1 cellular context compared by ENCODE assay signal in the genomic region with DNA sequence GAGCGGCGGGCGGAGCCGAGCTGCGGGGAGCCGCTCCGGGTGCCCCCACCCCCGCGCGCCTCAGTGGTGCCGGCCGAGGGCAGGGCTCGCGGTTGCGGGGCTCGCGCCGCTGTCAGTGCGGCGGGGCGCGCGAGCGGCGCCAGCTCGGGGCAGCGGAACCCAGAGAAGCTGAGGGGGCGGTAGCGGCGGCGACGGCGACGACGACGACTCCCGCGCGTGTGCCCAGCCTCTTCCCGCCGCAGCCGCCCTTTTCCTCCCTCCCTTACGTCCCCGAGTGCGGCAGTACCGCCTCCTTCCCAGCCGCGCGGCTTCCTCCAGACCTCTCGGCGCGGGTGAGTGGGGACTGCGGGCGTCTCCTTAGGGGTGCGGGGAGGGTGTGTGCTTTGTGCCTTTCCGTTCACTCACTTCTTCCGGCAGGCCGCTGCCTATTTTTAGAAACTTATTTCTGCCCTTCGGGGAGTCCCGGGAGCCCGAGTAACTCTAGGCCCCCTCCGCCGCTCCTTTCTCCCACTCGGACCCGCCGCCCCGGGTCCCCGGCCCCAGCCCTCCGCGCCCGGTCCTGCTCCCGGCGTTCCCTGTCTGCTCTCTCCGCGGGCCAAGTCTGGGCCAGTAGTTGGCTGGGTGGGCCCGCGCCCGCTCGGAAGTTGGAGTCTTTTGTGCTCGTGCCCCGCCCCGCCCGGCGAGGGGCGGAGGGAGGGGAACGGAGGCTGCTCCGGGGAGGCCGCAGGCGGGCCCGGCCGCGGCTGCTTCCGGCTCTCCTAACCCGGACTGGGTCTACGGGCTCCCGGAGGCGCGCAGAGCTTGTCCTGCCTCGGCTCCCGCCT.
TF ChIP-seq lines count a peak whose summit lies in the region.

A gene (plus strand): TSS at position 112 of the 824 bp plus-strand sequence. CDS start 78,164 bp downstream, outside the sequence.

TF ChIP-seq in HEK293, 187 proteins besides CTCF, POLR2A, EP300 and RAD21 (continued from another document):
- TF ChIP-seq ZNF660 (tag by site-specific recombination; IDR thresholded peaks at IDR 0.05) (0 out of 2 replicates have a peak, but pooled peaks have one; percentile 22), ZNF311 (tag by site-specific recombination; IDR thresholded peaks at IDR 0.05; ENCODE audit: borderline replicate concordance) (no peak), ZNF146 (tag by site-specific recombination; IDR thresholded peaks at IDR 0.05) (no peak), EGR2 (tag by site-specific recombination; IDR thresholded peaks at IDR 0.05; ENCODE audit: low read depth) (peak; percentile 36; the same call in 1 of the 2 replicates), ZNF350 (tag by site-specific recombination; IDR thresholded peaks at IDR 0.05) (no peak), ZNF792 (tag by site-specific recombination; IDR thresholded peaks at IDR 0.05) (no peak), YY2 (tag by site-specific recombination; IDR thresholded peaks at IDR 0.05) (no peak), KLF8 (tag by site-specific recombination; IDR thresholded peaks at IDR 0.05) (peak; percentile 92), ZIC2 (tag by site-specific recombination; IDR thresholded peaks at IDR 0.05) (0 out of 2 replicates have a peak, but pooled peaks have one; percentile 22), ZNF561 (tag by site-specific recombination; IDR thresholded peaks at IDR 0.05; ENCODE audit: borderline replicate concordance) (0 out of 2 replicates have a peak, but pooled peaks have one; percentile 54), ZSCAN30 (tag by site-specific recombination; IDR thresholded peaks at IDR 0.05) (peak; percentile 75), ZNF138 (tag by site-specific recombination; IDR thresholded peaks at IDR 0.05; ENCODE audit: borderline replicate concordance) (no peak), SCRT2 (tag by site-specific recombination; IDR thresholded peaks at IDR 0.05) (no peak), ZEB2 (tag by site-specific recombination; IDR thresholded peaks at IDR 0.05) (peak; percentile 63), ZNF133 (tag by site-specific recombination; IDR thresholded peaks at IDR 0.05) (no peak), FEZF1 (tag by site-specific recombination; IDR thresholded peaks at IDR 0.05) (peak; percentile 3; the same call in 1 of the 2 replicates), ZNF155 (tag by site-specific recombination; IDR thresholded peaks at IDR 0.05) (no peak), KLF9 (tag by site-specific recombination; IDR thresholded peaks at IDR 0.05; ENCODE audit: low read depth) (peak; percentile 72), ZNF571 (tag by site-specific recombination; IDR thresholded peaks at IDR 0.05) (no peak), KLF10 (tag by site-specific recombination; IDR thresholded peaks at IDR 0.05) (peak; percentile 42; the same call in 1 of the 2 replicates), ZXDB (tag by site-specific recombination; IDR thresholded peaks at IDR 0.05) (peak; percentile 65), ZNF16 (tag by site-specific recombination; IDR thresholded peaks at IDR 0.05; ENCODE audit: low read depth) (no peak), ZBTB48 (tag by site-specific recombination; IDR thresholded peaks at IDR 0.05) (peak; percentile 57), ZNF426 (tag by site-specific recombination; IDR thresholded peaks at IDR 0.05) (no peak), ZNF2 (tag by site-specific recombination; IDR thresholded peaks at IDR 0.05) (no peak), SP3 (tag by site-specific recombination; IDR thresholded peaks at IDR 0.05) (peak; percentile 91), ZNF433 (tag by site-specific recombination; IDR thresholded peaks at IDR 0.05; ENCODE audit: low read depth) (no peak)
- TF ChIP-seq, protein P1, sequence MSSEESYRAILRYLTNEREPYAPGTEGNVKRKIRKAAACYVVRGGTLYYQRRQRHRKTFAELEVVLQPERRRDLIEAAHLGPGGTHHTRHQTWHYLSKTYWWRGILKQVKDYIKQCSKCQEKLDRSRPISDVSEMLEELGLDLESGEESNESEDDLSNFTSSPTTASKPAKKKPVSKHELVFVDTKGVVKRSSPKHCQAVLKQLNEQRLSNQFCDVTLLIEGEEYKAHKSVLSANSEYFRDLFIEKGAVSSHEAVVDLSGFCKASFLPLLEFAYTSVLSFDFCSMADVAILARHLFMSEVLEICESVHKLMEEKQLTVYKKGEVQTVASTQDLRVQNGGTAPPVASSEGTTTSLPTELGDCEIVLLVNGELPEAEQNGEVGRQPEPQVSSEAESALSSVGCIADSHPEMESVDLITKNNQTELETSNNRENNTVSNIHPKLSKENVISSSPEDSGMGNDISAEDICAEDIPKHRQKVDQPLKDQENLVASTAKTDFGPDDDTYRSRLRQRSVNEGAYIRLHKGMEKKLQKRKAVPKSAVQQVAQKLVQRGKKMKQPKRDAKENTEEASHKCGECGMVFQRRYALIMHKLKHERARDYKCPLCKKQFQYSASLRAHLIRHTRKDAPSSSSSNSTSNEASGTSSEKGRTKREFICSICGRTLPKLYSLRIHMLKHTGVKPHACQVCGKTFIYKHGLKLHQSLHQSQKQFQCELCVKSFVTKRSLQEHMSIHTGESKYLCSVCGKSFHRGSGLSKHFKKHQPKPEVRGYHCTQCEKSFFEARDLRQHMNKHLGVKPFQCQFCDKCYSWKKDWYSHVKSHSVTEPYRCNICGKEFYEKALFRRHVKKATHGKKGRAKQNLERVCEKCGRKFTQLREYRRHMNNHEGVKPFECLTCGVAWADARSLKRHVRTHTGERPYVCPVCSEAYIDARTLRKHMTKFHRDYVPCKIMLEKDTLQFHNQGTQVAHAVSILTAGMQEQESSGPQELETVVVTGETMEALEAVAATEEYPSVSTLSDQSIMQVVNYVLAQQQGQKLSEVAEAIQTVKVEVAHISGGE (tag by site-specific recombination; conservative IDR thresholded peaks at IDR 0.05; ENCODE audit: low read depth), result peak; percentile 84
- TF ChIP-seq, protein P2, sequence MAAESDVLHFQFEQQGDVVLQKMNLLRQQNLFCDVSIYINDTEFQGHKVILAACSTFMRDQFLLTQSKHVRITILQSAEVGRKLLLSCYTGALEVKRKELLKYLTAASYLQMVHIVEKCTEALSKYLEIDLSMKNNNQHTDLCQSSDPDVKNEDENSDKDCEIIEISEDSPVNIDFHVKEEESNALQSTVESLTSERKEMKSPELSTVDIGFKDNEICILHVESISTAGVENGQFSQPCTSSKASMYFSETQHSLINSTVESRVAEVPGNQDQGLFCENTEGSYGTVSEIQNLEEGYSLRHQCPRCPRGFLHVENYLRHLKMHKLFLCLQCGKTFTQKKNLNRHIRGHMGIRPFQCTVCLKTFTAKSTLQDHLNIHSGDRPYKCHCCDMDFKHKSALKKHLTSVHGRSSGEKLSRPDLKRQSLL (tag by site-specific recombination; IDR thresholded peaks at IDR 0.05), result peak; percentile 55; the same call in 1 of the 2 replicates
- TF ChIP-seq, protein P3, sequence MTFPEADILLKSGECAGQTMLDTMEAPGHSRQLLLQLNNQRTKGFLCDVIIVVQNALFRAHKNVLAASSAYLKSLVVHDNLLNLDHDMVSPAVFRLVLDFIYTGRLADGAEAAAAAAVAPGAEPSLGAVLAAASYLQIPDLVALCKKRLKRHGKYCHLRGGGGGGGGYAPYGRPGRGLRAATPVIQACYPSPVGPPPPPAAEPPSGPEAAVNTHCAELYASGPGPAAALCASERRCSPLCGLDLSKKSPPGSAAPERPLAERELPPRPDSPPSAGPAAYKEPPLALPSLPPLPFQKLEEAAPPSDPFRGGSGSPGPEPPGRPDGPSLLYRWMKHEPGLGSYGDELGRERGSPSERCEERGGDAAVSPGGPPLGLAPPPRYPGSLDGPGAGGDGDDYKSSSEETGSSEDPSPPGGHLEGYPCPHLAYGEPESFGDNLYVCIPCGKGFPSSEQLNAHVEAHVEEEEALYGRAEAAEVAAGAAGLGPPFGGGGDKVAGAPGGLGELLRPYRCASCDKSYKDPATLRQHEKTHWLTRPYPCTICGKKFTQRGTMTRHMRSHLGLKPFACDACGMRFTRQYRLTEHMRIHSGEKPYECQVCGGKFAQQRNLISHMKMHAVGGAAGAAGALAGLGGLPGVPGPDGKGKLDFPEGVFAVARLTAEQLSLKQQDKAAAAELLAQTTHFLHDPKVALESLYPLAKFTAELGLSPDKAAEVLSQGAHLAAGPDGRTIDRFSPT (tag by site-specific recombination; IDR thresholded peaks at IDR 0.05), result 0 out of 2 replicates have a peak, but pooled peaks have one; percentile 40
